Comparison of ENCODE assay signal across 11 cellular contexts in the genomic region with DNA sequence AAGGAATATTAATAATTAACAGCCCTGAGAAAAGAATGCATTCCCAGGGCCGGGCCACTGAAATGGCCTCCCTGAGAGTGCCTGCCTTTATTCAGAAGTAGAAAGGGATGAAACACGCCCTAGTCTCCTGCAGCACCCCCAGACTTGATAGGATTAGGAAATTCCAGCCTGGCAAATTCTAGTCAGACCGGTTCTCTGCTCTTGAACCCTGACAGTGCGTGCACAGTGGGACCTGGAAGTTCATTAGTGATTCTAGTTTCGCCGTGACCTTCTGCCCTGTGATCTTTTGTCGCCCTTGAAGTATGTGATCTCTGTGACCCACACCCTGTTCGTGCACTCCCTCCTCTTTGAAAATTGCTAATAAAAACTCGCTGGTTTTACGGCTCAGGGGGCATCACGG. TPM values are rescaled to one million over a fixed set of nuclear protein-coding genes. Genes with fewer than 3 reads are reported as not detected.
DNase-seq lines count a peak whose midpoint lies in the region; ATAC-seq and TF ChIP-seq lines count a peak whose summit lies in the region.
"Had no signal": no experiment of that assay in that cellular context is flagged by ENCODE, and none has a peak within 500 bp of the region (broad histone marks: within the 10 kb centered on the region; RNA-seq: fewer than 3 reads in every experiment).

No MANE protein-coding gene starts in this region.

- H3K27ac ChIP-seq in liver (ENCODE audit: low read depth in 1 of 2, low read length in 2 of 2) (no peak overlapping the region), smooth muscle cell (ENCODE audit: low read depth) (no peak overlapping the region)

- peaks cover 20% of the 10 kb centered on the region for H3K79me2 ChIP-seq in smooth muscle cell (ENCODE audit: low read depth)

- H3K9me3 ChIP-seq in liver (ENCODE audit: control insufficient read depth in 4 of 4, low read length in 3 of 4) = no peaks in the 10 kb centered on the region
- no peaks in the 10 kb centered on the region for H3K9me3 ChIP-seq in smooth muscle cell (replicated peaks; ENCODE audit: low read depth)

- peaks cover 12% of the 10 kb centered on the region for H3F3A ChIP-seq in smooth muscle cell (ENCODE audit: low read depth)

- in situ Hi-C loops in Caki2 (cut with HindIII; ENCODE audit: low pct_unique_long_range_greater_than_20kb, low sequenced_read_pairs) = no loop called here

- H3K4me1 ChIP-seq in liver (ENCODE audit: control insufficient read depth in 4 of 4, insufficient read depth in 4 of 4, low read length in 3 of 4) (peaks cover 11 to 24% (median 16%) of the 10 kb centered on the region in 4 donors), smooth muscle cell (ENCODE audit: low read depth) (peaks cover 17% of the 10 kb centered on the region)

- no peak overlapping the region for H2AFZ ChIP-seq in smooth muscle cell (ENCODE audit: low read depth)

- DNase-seq in Caki2 (ENCODE audit: low read depth) (peak; percentile 62), NCI-H526 treated with DMSO at 0.1 percent for 48 hours (lab: John Stamatoyannopoulos, UW) (peak; percentile 66), UCSD-AML1 (lab: John Stamatoyannopoulos, UW; ENCODE audit: unreplicated experiment) (no peak), smooth muscle cell (lab: John Stamatoyannopoulos, UW; ENCODE audit: unreplicated experiment) (no peak)
- DNase-seq: C1 segment of cervical spinal cord had no signal

- H3K9ac ChIP-seq in liver (ENCODE audit: low read depth in 1 of 2, low read length in 2 of 2) (no peak overlapping the region), smooth muscle cell (ENCODE audit: low read depth) (no peak overlapping the region)

- no peak overlapping the region for H3K4me3 ChIP-seq in liver (ENCODE audit: low read depth in 1 of 3, low read length in 3 of 3)
- H3K4me3 ChIP-seq in smooth muscle cell = no peak overlapping the region

- ATAC-seq in GM21619 (IDR thresholded peaks at IDR 0.05; ENCODE audit: unreplicated experiment) = no peak
- ATAC-seq: activated T-helper 17 cell treated with anti-CD3 and anti-CD28 coated beads, Interleukin-2, amount 50 U/mL, for 72 hours; natural killer cell treated with Interleukin-12 subunit alpha and Interleukin-12 subunit beta and Interleukin-15 and Interleukin-18, amount 100 ng/mL, for 72 hours had no signal

- H3K27me3 ChIP-seq in liver (ENCODE audit: control insufficient read depth in 4 of 4, insufficient read depth in 4 of 4, low read length in 3 of 4) = no peaks in the 10 kb centered on the region
- H3K27me3 ChIP-seq in smooth muscle cell (ENCODE audit: low read depth) = no peaks in the 10 kb centered on the region

- TF ChIP-seq CTCF in liver (IDR thresholded peaks at IDR 0.05; ENCODE audit: low read depth, low read length, missing input control) = no peak
- no peak for TF ChIP-seq CTCF in smooth muscle cell (IDR thresholded peaks at IDR 0.05; ENCODE audit: borderline replicate concordance, insufficient read depth, poor library complexity, severe bottlenecking)

- H3K4me2 ChIP-seq in smooth muscle cell = no peak overlapping the region

- H3K36me3 ChIP-seq in liver (ENCODE audit: control insufficient read depth in 4 of 4, insufficient read depth in 3 of 4, low read depth in 1 of 4, low read length in 3 of 4) (no peaks in the 10 kb centered on the region), smooth muscle cell (ENCODE audit: low read depth) (no peaks in the 10 kb centered on the region)

- TF ChIP-seq RAD21 in liver (IDR thresholded peaks at IDR 0.05) = no peak

- peaks cover 23% of the 10 kb centered on the region for H4K20me1 ChIP-seq in smooth muscle cell (ENCODE audit: low read depth)

- WGBS in liver = 47% methylated on average over 11 of the region's 11 CpGs
- 28% methylated on average over 11 of the region's 11 CpGs for WGBS in smooth muscle cell (ENCODE audit: low lambda C conversion rate)

TF ChIP-seq in liver, 16 proteins besides CTCF, POLR2A, EP300 and RAD21:
- TF ChIP-seq TAF1 (conservative IDR thresholded peaks at IDR 0.05) (no peak), EGR1 (IDR thresholded peaks at IDR 0.05; ENCODE audit: low read depth in 2 of 2) (no peak), NR2F2 (IDR thresholded peaks at IDR 0.05) (peak; percentile 83), REST (IDR thresholded peaks at IDR 0.05) (no peak), RXRA (IDR thresholded peaks at IDR 0.05) (peak; percentile 3 to 7), JUND (IDR thresholded peaks at IDR 0.05) (no peak), SP1 (IDR thresholded peaks at IDR 0.05) (peak; percentile 55), HNF4A (conservative IDR thresholded peaks at IDR 0.05) (no peak), GABPA (IDR thresholded peaks at IDR 0.05 in 1 of 2, conservative IDR thresholded peaks at IDR 0.05 in 1 of 2) (no peak), YY1 (IDR thresholded peaks at IDR 0.05) (peak; percentile 26), HNF4G (IDR thresholded peaks at IDR 0.05) (no peak), FOXA2 (IDR thresholded peaks at IDR 0.05) (no peak), FOXA1 (IDR thresholded peaks at IDR 0.05) (no peak), MAX (IDR thresholded peaks at IDR 0.05) (no peak)
- TF ChIP-seq, protein P1, sequence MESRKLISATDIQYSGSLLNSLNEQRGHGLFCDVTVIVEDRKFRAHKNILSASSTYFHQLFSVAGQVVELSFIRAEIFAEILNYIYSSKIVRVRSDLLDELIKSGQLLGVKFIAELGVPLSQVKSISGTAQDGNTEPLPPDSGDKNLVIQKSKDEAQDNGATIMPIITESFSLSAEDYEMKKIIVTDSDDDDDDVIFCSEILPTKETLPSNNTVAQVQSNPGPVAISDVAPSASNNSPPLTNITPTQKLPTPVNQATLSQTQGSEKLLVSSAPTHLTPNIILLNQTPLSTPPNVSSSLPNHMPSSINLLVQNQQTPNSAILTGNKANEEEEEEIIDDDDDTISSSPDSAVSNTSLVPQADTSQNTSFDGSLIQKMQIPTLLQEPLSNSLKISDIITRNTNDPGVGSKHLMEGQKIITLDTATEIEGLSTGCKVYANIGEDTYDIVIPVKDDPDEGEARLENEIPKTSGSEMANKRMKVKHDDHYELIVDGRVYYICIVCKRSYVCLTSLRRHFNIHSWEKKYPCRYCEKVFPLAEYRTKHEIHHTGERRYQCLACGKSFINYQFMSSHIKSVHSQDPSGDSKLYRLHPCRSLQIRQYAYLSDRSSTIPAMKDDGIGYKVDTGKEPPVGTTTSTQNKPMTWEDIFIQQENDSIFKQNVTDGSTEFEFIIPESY (IDR thresholded peaks at IDR 0.05) = no peak
- TF ChIP-seq, protein P2, sequence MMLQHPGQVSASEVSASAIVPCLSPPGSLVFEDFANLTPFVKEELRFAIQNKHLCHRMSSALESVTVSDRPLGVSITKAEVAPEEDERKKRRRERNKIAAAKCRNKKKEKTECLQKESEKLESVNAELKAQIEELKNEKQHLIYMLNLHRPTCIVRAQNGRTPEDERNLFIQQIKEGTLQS (IDR thresholded peaks at IDR 0.05) = no peak

RNA-seq across cellular contexts. Expression of gene GSTP1, which starts 2.1 kb away (rescaled TPM):
- total RNA-seq in Caki2 (2014; rRNA removed; shearing (Covaris generic); ENCODE audit: low replicate concordance) = not detected in 2 replicates
- 100 to 1,000 TPM in 1 of 2 donors, 10 to 100 TPM in 1; 25.6 to 228 TPM for total RNA-seq in liver
- 10 to 100 TPM; 35.1 to 54.5 TPM for polyA plus RNA-seq in liver
- total RNA-seq in smooth muscle cell = 739 and 874 TPM in 2 replicates
- polyA plus RNA-seq in smooth muscle cell = 1,489 and 1,525 TPM in 2 replicates

RNA-seq across cellular contexts. Expression of gene NDUFV1, which starts 25.3 kb away (rescaled TPM):
- 237 and 239 TPM in 2 replicates for total RNA-seq in Caki2 (2014; rRNA removed; shearing (Covaris generic); ENCODE audit: low replicate concordance)
- total RNA-seq in liver = 100 to 1,000 TPM in 1 of 2 donors, 10 to 100 TPM in 1; 83.6 to 162 TPM
- 100 to 1,000 TPM; 163 to 172 TPM for polyA plus RNA-seq in liver
- 110 and 111 TPM in 2 replicates for total RNA-seq in smooth muscle cell
- polyA plus RNA-seq in smooth muscle cell = 201 and 207 TPM in 2 replicates

RNA-seq across cellular contexts. Expression of gene NUDT8, which starts 48.3 kb away (rescaled TPM):
- total RNA-seq in Caki2 (2014; rRNA removed; shearing (Covaris generic); ENCODE audit: low replicate concordance) = 51.3 and 52.9 TPM in 2 replicates
- total RNA-seq in liver (10 to 100 TPM; 19.5 to 19.6 TPM), smooth muscle cell (0.67 and 9.2 TPM in 2 replicates)
- polyA plus RNA-seq in liver (10 to 100 TPM; 29.3 to 66.9 TPM), smooth muscle cell (15.6 and 17.6 TPM in 2 replicates)

RNA-seq across cellular contexts. Expression of gene TBX10, which starts 58.1 kb away (rescaled TPM):
- total RNA-seq in Caki2 (2014; rRNA removed; shearing (Covaris generic); ENCODE audit: low replicate concordance) = not detected in 2 replicates
- total RNA-seq in liver = not detected
- polyA plus RNA-seq in liver = under 1 TPM; 0.12 to 0.43 TPM
- not detected in 2 replicates for total RNA-seq in smooth muscle cell
- not detected in 2 replicates for polyA plus RNA-seq in smooth muscle cell
- total RNA-seq: activated T-helper 17 cell treated with anti-CD3 and anti-CD28 coated beads, Interleukin-2, amount 50 U/mL, for 72 hours; glomerular endothelial cell; natural killer cell treated with Interleukin-12 subunit alpha and Interleukin-12 subunit beta and Interleukin-15 and Interleukin-18, amount 100 ng/mL, for 72 hours; temporal lobe had no signal

RNA-seq across cellular contexts. Expression of gene CABP2, which starts 58.2 kb away (rescaled TPM):
- total RNA-seq in Caki2 (2014; rRNA removed; shearing (Covaris generic); ENCODE audit: low replicate concordance) = not detected in 2 replicates
- not detected for total RNA-seq in liver
- not detected for polyA plus RNA-seq in liver
- total RNA-seq in smooth muscle cell = not detected in 2 replicates
- not detected in 2 replicates for polyA plus RNA-seq in smooth muscle cell
- total RNA-seq: activated T-helper 17 cell treated with anti-CD3 and anti-CD28 coated beads, Interleukin-2, amount 50 U/mL, for 72 hours; glomerular endothelial cell; natural killer cell treated with Interleukin-12 subunit alpha and Interleukin-12 subunit beta and Interleukin-15 and Interleukin-18, amount 100 ng/mL, for 72 hours; temporal lobe had no signal

Comparison
In these comparisons a context has a peak if more than half of its experiments do, and no peak if none do; other contexts are left out.
1. DNase-seq: peak in Caki2 (single experiment) and NCI-H526 treated with DMSO at 0.1 percent for 48 hours (single experiment); none in UCSD-AML1 (single experiment) and smooth muscle cell (single experiment).
2. RNA of gene GSTP1, which starts 2.1 kb away (total RNA-seq): 739 to 874 TPM in smooth muscle cell and 25.6 to 228 TPM in liver; not detected in Caki2; every median in the first group is over 10 times any median in the second.